15 cellular contexts compared by ENCODE assay signal in the genomic region with DNA sequence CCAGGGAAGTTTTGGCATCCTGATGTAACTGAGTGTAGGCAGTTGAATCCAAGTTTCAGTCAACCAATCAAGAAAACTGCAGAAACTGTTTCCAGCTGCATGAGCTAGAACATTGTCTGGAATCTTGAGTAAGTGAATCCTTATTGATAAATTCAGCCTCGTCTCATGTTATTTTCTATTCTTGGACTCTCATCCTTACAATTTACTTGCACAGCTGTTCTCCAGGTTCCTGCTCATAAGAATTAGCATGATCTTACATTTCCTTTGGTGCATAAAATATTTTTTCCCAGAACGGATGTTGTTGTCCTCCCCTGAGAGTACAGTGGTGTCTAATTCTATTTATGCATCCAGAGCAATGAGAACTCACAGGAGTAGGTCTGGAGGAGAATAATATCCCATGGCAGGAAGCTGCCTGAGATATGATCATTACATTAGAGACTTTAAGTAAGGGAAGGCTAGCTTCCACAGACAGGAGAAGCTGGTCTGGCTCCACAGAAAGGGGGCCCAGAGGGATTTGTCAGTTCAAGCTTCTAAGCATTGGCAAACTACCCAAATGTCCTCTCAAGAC.
"Had no signal": no experiment of that assay in that cellular context is flagged by ENCODE, and none has a peak within 500 bp of the region (broad histone marks: within the 10 kb centered on the region; RNA-seq: fewer than 3 reads in every experiment).

No MANE protein-coding gene starts in this region.

- ATAC-seq: left lobe of liver, lower lobe of right lung, natural killer cell had no signal

- H3K36me3 ChIP-seq: colonic mucosa, esophagus squamous epithelium, lower lobe of right lung, suprapubic skin, thyroid gland had no signal

- H3K9me3 ChIP-seq: colonic mucosa, esophagus squamous epithelium, lower lobe of right lung, suprapubic skin, thyroid gland had no signal

- DNase-seq: colonic mucosa; dermis blood vessel endothelial cell; esophagus squamous epithelium; heart left ventricle; hypothalamus; islet precursor cell; lower lobe of right lung; natural killer cell; posterior cingulate gyrus; small intestine; stimulated activated CD4-positive, alpha-beta T cell treated with anti-CD3 and anti-CD28 coated beads, Interleukin-2, amount 100 ng/mL, for 48 hours; stimulated activated naive CD4-positive, alpha-beta T cell treated with Interleukin-2 at 50 U/mL for 16 hours; thyroid gland had no signal

- H3K4me3 ChIP-seq: colonic mucosa, esophagus squamous epithelium, heart left ventricle, lower lobe of right lung, suprapubic skin, thyroid gland had no signal

- H3K4me1 ChIP-seq: colonic mucosa, esophagus squamous epithelium, lower lobe of right lung, suprapubic skin had no signal

- H3K27ac ChIP-seq: colonic mucosa, esophagus squamous epithelium, lower lobe of right lung, suprapubic skin, thyroid gland had no signal

- H3K27me3 ChIP-seq: colonic mucosa, esophagus squamous epithelium, heart left ventricle, suprapubic skin, thyroid gland had no signal
